8 cellular contexts compared by ENCODE assay signal in the genomic region with DNA sequence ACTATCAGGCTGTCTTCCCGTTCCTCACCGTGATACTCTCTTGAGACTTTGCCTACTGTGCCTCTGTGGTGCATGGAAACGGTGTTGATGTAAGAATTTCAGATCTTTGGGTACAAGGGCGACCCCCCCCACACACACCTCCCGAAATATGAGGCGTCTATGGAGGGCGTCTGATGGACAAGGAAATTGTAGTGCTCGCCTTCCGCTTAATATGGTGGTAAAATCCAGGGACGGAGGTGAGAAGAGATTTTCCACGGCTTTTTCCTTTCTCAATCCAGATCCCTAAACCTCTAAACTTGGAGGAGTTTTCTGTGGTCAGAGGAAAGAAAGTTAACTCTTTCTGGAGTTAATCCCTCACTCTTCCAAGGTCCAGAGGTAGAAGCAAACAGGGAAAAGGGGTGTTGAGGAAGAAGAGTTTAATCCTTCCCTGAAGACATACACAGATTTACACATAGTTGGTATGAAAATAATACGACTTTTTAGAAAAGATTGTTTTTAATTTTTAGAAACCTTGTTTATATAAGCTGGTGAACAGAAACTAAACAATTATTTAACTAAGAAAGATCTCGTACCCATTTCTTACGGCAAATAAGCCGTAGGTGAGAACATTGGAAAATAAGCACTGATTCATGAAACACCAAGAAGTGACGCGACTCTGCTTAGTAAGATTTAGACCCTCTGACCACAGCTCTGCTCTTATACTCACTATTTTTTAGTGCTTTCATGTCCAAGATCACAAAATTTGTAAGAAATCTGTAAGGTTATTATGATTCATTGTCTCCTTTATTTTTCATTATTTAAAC. TPM values are rescaled to one million over a fixed set of nuclear protein-coding genes. Genes with fewer than 3 reads are reported as not detected.
DNase-seq lines count a peak whose midpoint lies in the region; ATAC-seq and TF ChIP-seq lines count a peak whose summit lies in the region.

No MANE protein-coding gene starts in this region.

- H3K27me3 ChIP-seq in GM06990 (replicated peaks; ENCODE audit: control insufficient read depth, insufficient read depth, low read length) (no peaks in the 10 kb centered on the region), iPS-15b (ENCODE audit: control insufficient read depth, insufficient read depth, low read length) (peaks cover 15% of the 10 kb centered on the region), stomach (no peaks in the 10 kb centered on the region)

- TF ChIP-seq POLR2A in stomach (IDR thresholded peaks at IDR 0.05) = no peak

- H3K9me3 ChIP-seq in iPS-15b (ENCODE audit: control insufficient read depth, insufficient read depth, low read length) (no peaks in the 10 kb centered on the region), stomach (no peaks in the 10 kb centered on the region)

- CTCF ChIA-PET in activated CD8-positive, alpha-beta T cell treated with anti-CD3 and anti-CD28 coated beads for 36 hours (lab: Charles Lee) = interaction anchor here (1.0 to 4.4 kb wide), 14 partner anchors 9 to 286 kb away, joined by 3 to 42 read pairs (median 6); a partner anchor contains a TSS

- no peak for TF ChIP-seq CTCF in GM06990 (IDR thresholded peaks at IDR 0.05; ENCODE audit: insufficient read depth, low read length, poor library complexity, severe bottlenecking)
- no peak for TF ChIP-seq CTCF in activated CD8-positive, alpha-beta T cell treated with anti-CD3 and anti-CD28 coated beads for 36 hours (IDR thresholded peaks at IDR 0.05)
- TF ChIP-seq CTCF in stomach (IDR thresholded peaks at IDR 0.05) = no peak

- peak overlapping the region; percentile 68 for H3K9ac ChIP-seq in iPS-15b (ENCODE audit: low read depth, low read length)

- no peaks in the 10 kb centered on the region for H3K9me3 Mint-ChIP-seq in activated CD8-positive, alpha-beta T cell treated with anti-CD3 and anti-CD28 coated beads for 36 hours

- intact Hi-C loops in activated CD8-positive, alpha-beta T cell treated with anti-CD3 and anti-CD28 coated beads for 36 hours (cut with micrococcal nuclease) = loop anchor here (5.0 kb wide), 2 partner anchors 157 to 202 kb away; a partner anchor contains a TSS
- intact Hi-C loops in stomach (cut with DNase I; ENCODE audit: low total_unique reads) = no loop called here

- no peaks in the 10 kb centered on the region for H3K27me3 Mint-ChIP-seq in activated CD8-positive, alpha-beta T cell treated with anti-CD3 and anti-CD28 coated beads for 36 hours

- peaks cover 13% of the 10 kb centered on the region for H3K4me1 Mint-ChIP-seq in activated CD8-positive, alpha-beta T cell treated with anti-CD3 and anti-CD28 coated beads for 36 hours (ENCODE audit: low read depth)

- DNase-seq in GM06990 (ENCODE audit: extremely low read depth, insufficient read length) = no peak
- DNase-seq in activated CD8-positive, alpha-beta T cell treated with anti-CD3 and anti-CD28 coated beads for 36 hours = peak; percentile 34
- no peak for DNase-seq in stomach
- DNase-seq in cerebellar cortex (ENCODE audit: low spot score) = no peak

- no peak overlapping the region for H3K27ac Mint-ChIP-seq in activated CD8-positive, alpha-beta T cell treated with anti-CD3 and anti-CD28 coated beads for 36 hours

- H3K36me3 Mint-ChIP-seq in activated CD8-positive, alpha-beta T cell treated with anti-CD3 and anti-CD28 coated beads for 36 hours (ENCODE audit: low read depth) = no peaks in the 10 kb centered on the region

- 9 to 16% (median 15%) methylated on average over 17 of the region's 17 CpGs for WGBS in stomach, 5 donors

- H3K4me3 ChIP-seq in GM06990 (replicated peaks; ENCODE audit: low read depth, low read length) = peak overlapping the region; percentile 49
- H3K4me3 ChIP-seq in iPS-15b (ENCODE audit: low read depth, low read length) = peak overlapping the region; percentile 98
- H3K4me3 ChIP-seq in stomach = peak overlapping the region; percentile 45 to 53 (median 48)

- peaks cover 8% of the 10 kb centered on the region for H3K4me1 ChIP-seq in iPS-15b (ENCODE audit: control insufficient read depth, insufficient read depth, low read length)
- peaks cover 9 to 62% (median 40%) of the 10 kb centered on the region in 4 donors for H3K4me1 ChIP-seq in stomach

- H3K36me3 ChIP-seq in GM06990 (ENCODE audit: control insufficient read depth, insufficient read depth, low read length) = no peaks in the 10 kb centered on the region
- H3K36me3 ChIP-seq in iPS-15b (ENCODE audit: control insufficient read depth, insufficient read depth, low read length) = no peaks in the 10 kb centered on the region
- no peaks in the 10 kb centered on the region for H3K36me3 ChIP-seq in stomach

- peak overlapping the region; percentile 61 to 85 (median 80) for H3K27ac ChIP-seq in stomach

- POLR2A ChIA-PET in activated CD8-positive, alpha-beta T cell treated with anti-CD3 and anti-CD28 coated beads for 36 hours (lab: Charles Lee) = interaction anchor here (0.8 to 2.0 kb wide), 7 partner anchors 7 to 270 kb away, joined by 3 to 15 read pairs (median 5); a partner anchor contains a TSS

- ATAC-seq in HG02852 (IDR thresholded peaks at IDR 0.05; ENCODE audit: unreplicated experiment) = peak; percentile 3
- ATAC-seq in activated CD8-positive, alpha-beta T cell treated with anti-CD3 and anti-CD28 coated beads for 36 hours = peak; percentile 7
- no peak for ATAC-seq in GM18511 (IDR thresholded peaks at IDR 0.05; ENCODE audit: unreplicated experiment)
- ATAC-seq in HG03097 (IDR thresholded peaks at IDR 0.05; ENCODE audit: low FRiP score, unreplicated experiment) = no peak

- peak; percentile 4 for TF ChIP-seq EP300 in stomach (IDR thresholded peaks at IDR 0.05)

- no peak overlapping the region for H3K4me3 Mint-ChIP-seq in activated CD8-positive, alpha-beta T cell treated with anti-CD3 and anti-CD28 coated beads for 36 hours

RNA-seq across cellular contexts. Expression of a gene that starts 23.1 kb away (rescaled TPM):
- not detected for total RNA-seq in activated CD8-positive, alpha-beta T cell treated with anti-CD3 and anti-CD28 coated beads for 36 hours
- total RNA-seq in stomach = not detected
- not detected for polyA plus RNA-seq in stomach

RNA-seq across cellular contexts. Expression of a gene that starts 26.4 kb away (rescaled TPM):
- not detected for total RNA-seq in activated CD8-positive, alpha-beta T cell treated with anti-CD3 and anti-CD28 coated beads for 36 hours
- not detected for total RNA-seq in stomach
- polyA plus RNA-seq in stomach = not detected

RNA-seq across cellular contexts. Expression of a gene that starts 27.3 kb away (rescaled TPM):
- not detected for total RNA-seq in activated CD8-positive, alpha-beta T cell treated with anti-CD3 and anti-CD28 coated beads for 36 hours
- total RNA-seq in stomach = not detected
- polyA plus RNA-seq in stomach = not detected

RNA-seq across cellular contexts. Expression of a gene that starts 53.4 kb away (rescaled TPM):
- total RNA-seq in activated CD8-positive, alpha-beta T cell treated with anti-CD3 and anti-CD28 coated beads for 36 hours = not detected
- not detected for total RNA-seq in stomach
- not detected for polyA plus RNA-seq in stomach

Comparison
In these comparisons a context has a peak if more than half of its experiments do, and no peak if none do; other contexts are left out.
1. H3K4me3 ChIP-seq: peak in every context shown above with its lines; median percentile 98 in iPS-15b; 49 in GM06990; 48 in stomach.
2. ATAC-seq: peak in HG02852 (single experiment) and activated CD8-positive, alpha-beta T cell treated with anti-CD3 and anti-CD28 coated beads for 36 hours (single experiment); none in GM18511 (single experiment) and HG03097 (single experiment).